ENCODE assay signal across 21 cellular contexts in the genomic region with DNA sequence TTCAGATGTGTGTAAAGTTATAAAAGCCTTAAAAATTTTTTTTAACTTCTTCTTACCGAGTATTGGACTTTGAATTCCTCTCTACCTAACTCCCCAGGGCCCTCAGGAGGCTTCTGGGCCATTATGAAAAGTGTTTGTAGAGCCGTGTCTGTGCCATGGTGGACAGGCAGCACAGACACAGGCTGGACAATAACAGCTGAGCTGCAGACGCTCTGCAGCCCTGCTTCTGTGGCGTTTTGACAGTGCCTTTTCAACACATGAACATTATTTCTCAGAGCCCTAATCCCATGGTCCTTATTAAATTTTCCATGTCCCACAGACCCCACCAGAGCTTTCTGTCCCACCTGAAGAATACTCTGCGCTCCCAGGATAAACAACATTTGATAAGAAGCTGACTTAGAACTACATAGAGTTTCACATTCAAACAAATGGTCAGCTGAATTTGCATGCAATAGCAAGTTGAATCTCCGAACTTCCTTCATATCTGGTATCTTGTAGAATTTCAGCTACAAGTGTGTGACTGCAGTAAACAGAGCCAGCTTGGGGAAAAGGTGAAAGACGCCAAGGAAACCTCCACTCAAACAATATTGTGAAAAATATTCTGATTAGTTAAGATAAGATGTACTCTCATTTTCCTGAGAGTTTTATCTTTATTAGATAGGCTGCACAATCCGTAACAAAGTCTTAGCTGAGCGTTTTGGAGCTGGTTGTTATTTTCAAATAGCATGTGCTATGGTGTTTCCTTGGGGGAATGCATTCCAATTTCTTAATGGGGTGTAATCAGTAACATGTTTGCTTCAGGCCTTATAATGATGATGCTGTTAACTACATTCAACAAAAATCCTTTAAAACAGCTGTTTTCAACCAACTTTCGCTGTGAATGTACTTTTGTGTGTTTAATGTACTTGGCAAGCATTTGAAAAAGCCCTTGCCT.
DNase-seq lines count a peak whose midpoint lies in the region; ATAC-seq, FAIRE-seq and TF ChIP-seq lines count a peak whose summit lies in the region.
"Had no signal": no experiment of that assay in that cellular context is flagged by ENCODE, and none has a peak within 500 bp of the region (broad histone marks: within the 10 kb centered on the region; RNA-seq: fewer than 3 reads in every experiment).

No MANE protein-coding gene starts in this region.

- no peak for TF ChIP-seq CTCF in choroid plexus epithelial cell (conservative IDR thresholded peaks at IDR 0.05; ENCODE audit: low read depth, low read length)

- H3K36me3 ChIP-seq in trophoblast cell (ENCODE audit: control insufficient read depth in 1 of 2, insufficient read depth in 2 of 2, low read length in 2 of 2), result no peaks in the 10 kb centered on the region
- H3K36me3 ChIP-seq: WERI-Rb-1 had no signal

- DNase-seq in choroid plexus epithelial cell (ENCODE audit: low read depth) (peak; percentile 11), left kidney (ENCODE audit: low read depth, low spot score) (peak; percentile 31), trophoblast cell (no peak), SW480 (ENCODE audit: low spot score) (no peak), KBM-7 (no peak)
- DNase-seq: activated CD4-positive, alpha-beta memory T cell treated with anti-CD3 and anti-CD28 coated beads for 36 hours; activated naive CD4-positive, alpha-beta T cell treated with anti-CD3 and anti-CD28 coated beads for 36 hours; activated T-cell treated with anti-CD3 and anti-CD28 coated beads, Interleukin-2, amount 50 U/mL, for 1 hour; GOT3; naive B cell; NCI-H2029 treated with DMSO at 0.1 percent for 48 hours; stimulated activated CD4-positive, alpha-beta T cell treated with anti-CD3 and anti-CD28 coated beads, Interleukin-12 subunit alpha, Interleukin-12 subunit beta, amount 100 ng/mL, for 4 hours; WERI-Rb-1 had no signal

- H3K79me2 ChIP-seq in trophoblast cell (ENCODE audit: control insufficient read depth, insufficient read depth, low read length, poor library complexity), result no peaks in the 10 kb centered on the region

- no peak overlapping the region for H4K8ac ChIP-seq in trophoblast cell (ENCODE audit: low read depth, low read length)

- H3K18ac ChIP-seq in trophoblast cell (ENCODE audit: low read length), result no peak overlapping the region

- peaks cover 12% of the 10 kb centered on the region for H3K79me1 ChIP-seq in trophoblast cell (ENCODE audit: low read length)

- no peaks in the 10 kb centered on the region for H3K27me3 ChIP-seq in trophoblast cell (ENCODE audit: insufficient read depth, low read length)

- H2AK5ac ChIP-seq in trophoblast cell (ENCODE audit: low read length), result no peak overlapping the region

- H3K14ac ChIP-seq in trophoblast cell (ENCODE audit: low read length), result no peak overlapping the region

- WGBS in trophoblast cell (ENCODE audit: extremely low coverage, insufficient coverage, insufficient read length), result no CpG with 5 or more reads among the region's 10 CpGs

- no peak overlapping the region for H2AFZ ChIP-seq in trophoblast cell (ENCODE audit: insufficient read depth, low read length, poor library complexity)

- H3K9ac ChIP-seq in trophoblast cell (ENCODE audit: low read length), result no peak overlapping the region
- H3K9ac ChIP-seq: KMS-11 had no signal

- H3K9me3 ChIP-seq in trophoblast cell (ENCODE audit: insufficient read depth, low read depth, low read length), result no peaks in the 10 kb centered on the region

- peaks cover 0 to 18% of the 10 kb centered on the region in 2 experiments for H3K4me1 ChIP-seq in trophoblast cell (ENCODE audit: control insufficient read depth in 1 of 2, insufficient read depth in 2 of 2, low read length in 2 of 2)

- no peak overlapping the region for H4K12ac ChIP-seq in trophoblast cell (ENCODE audit: low read depth, low read length)

- no peak overlapping the region for H3K4ac ChIP-seq in trophoblast cell (ENCODE audit: low read depth, low read length)

- H2BK12ac ChIP-seq in trophoblast cell (ENCODE audit: low read length), result no peak overlapping the region

- FAIRE-seq in G401.6 (lab: Jason Lieb, UNC), result peak; percentile 87
- FAIRE-seq: astrocyte, endometrium, frontal cortex had no signal

- peak overlapping the region; percentile 82 for H2BK5ac ChIP-seq in trophoblast cell (ENCODE audit: low read depth, low read length, poor library complexity)

- no peak overlapping the region for H3K4me2 ChIP-seq in trophoblast cell (ENCODE audit: low read length)
- H3K4me2 ChIP-seq: KMS-11 had no signal

- in situ Hi-C loops in KBM-7 (cut with MboI; ENCODE audit: low pct_unique_long_range_greater_than_20kb, low sequenced_read_pairs), result no loop called here

- no peak overlapping the region for H2BK120ac ChIP-seq in trophoblast cell (ENCODE audit: insufficient read depth, low read length, poor library complexity)

- H3K27ac ChIP-seq in trophoblast cell (ENCODE audit: low read depth, low read length), result peak overlapping the region; percentile 91
- H3K27ac ChIP-seq: KMS-11, WERI-Rb-1 had no signal

- H3K23ac ChIP-seq in trophoblast cell (ENCODE audit: low read length), result no peak overlapping the region

- H3K4me3 ChIP-seq in choroid plexus epithelial cell (ENCODE audit: low read depth, low read length), result no peak overlapping the region
- H3K4me3 ChIP-seq in trophoblast cell (ENCODE audit: low read depth, low read length), result no peak overlapping the region

- ATAC-seq in GM21447 (IDR thresholded peaks at IDR 0.05; ENCODE audit: unreplicated experiment), result no peak
- no peak for ATAC-seq in HG03354 (IDR thresholded peaks at IDR 0.05; ENCODE audit: poor library complexity, severe bottlenecking, unreplicated experiment)
- ATAC-seq: CD8-positive, alpha-beta T cell had no signal

- peak overlapping the region; percentile 66 for H4K91ac ChIP-seq in trophoblast cell (ENCODE audit: low read depth, low read length)

Comparison
In these comparisons a context has a peak if more than half of its experiments do, and no peak if none do; other contexts are left out.
1. DNase-seq: peak in choroid plexus epithelial cell (single experiment) and left kidney (single experiment); none in trophoblast cell (0 of 2), SW480 (single experiment) and KBM-7 (single experiment).